ENCODE assay signal across 29 cellular contexts in the genomic region with DNA sequence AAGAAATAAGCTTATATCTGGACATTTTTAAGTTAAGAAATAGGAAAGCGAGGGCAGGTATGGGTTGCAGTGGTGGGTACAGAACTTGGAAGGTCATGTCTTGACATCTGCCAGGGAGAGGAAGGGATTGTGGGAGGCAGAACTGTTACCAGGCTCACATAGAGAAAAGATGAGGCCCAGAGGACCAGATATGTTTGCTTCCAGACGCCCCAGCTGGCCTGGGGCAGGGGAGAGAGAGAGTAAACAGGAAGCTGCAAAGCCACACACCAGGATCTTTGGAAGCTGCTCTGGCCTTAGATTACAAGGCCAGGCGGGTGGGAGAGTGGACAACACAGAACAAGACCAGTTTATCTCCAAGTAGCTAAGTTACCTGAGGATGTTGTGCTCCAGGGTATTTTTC.
"Had no signal": no experiment of that assay in that cellular context is flagged by ENCODE, and none has a peak within 500 bp of the region (broad histone marks: within the 10 kb centered on the region; RNA-seq: fewer than 3 reads in every experiment).

No MANE protein-coding gene starts in this region.

- DNase-seq: dorsolateral prefrontal cortex; effector CD4-positive, alpha-beta T cell; foreskin fibroblast; gastrocnemius medialis; head of caudate nucleus; kidney; mucosa of descending colon; naive B cell; right lobe of liver; small intestine; stimulated activated CD4-positive, alpha-beta T cell treated with anti-CD3 and anti-CD28 coated beads, Interleukin-12 subunit alpha, Interleukin-12 subunit beta, amount 100 ng/mL, for 4 hours; stimulated activated CD4-positive, alpha-beta T cell treated with anti-CD3 and anti-CD28 coated beads, Interleukin-1b, Interleukin-23, amount 100 ng/mL, for 48 hours; stimulated activated CD4-positive, alpha-beta T cell treated with anti-CD3 and anti-CD28 coated beads, Interleukin-4, amount 100 ng/mL, for 1 hour; stimulated activated CD8-positive, alpha-beta memory T cell treated with anti-CD3 and anti-CD28 coated beads, Interleukin-4, amount 100 ng/mL, for 48 hours; stimulated activated naive CD4-positive, alpha-beta T cell; stimulated activated naive CD8-positive, alpha-beta T cell treated with anti-CD3 and anti-CD28 coated beads, Interleukin-15, amount 100 ng/mL, for 72 hours; transverse colon; upper lobe of right lung; uterus had no signal

- H3K36me3 ChIP-seq: gastrocnemius medialis, neutrophil, right lobe of liver, suprapubic skin, transverse colon, upper lobe of right lung, uterus had no signal

- H3K4me3 Mint-ChIP-seq: memory B cell; mesothelial cell of epicardium; naive B cell; natural killer cell treated with Interleukin-12 subunit alpha and Interleukin-12 subunit beta and Interleukin-15 and Interleukin-18, amount 100 ng/mL, for 72 hours; neural crest cell; stimulated activated naive CD8-positive, alpha-beta T cell treated with anti-CD3 and anti-CD28 coated beads, Interleukin-15, amount 100 ng/mL, for 72 hours had no signal

- H3K27me3 Mint-ChIP-seq: memory B cell; naive B cell; natural killer cell treated with Interleukin-12 subunit alpha and Interleukin-12 subunit beta and Interleukin-15 and Interleukin-18, amount 100 ng/mL, for 72 hours; progenitor cell of endocrine pancreas; stimulated activated naive CD8-positive, alpha-beta T cell treated with anti-CD3 and anti-CD28 coated beads, Interleukin-15, amount 100 ng/mL, for 72 hours had no signal

- H3K27ac ChIP-seq: dorsolateral prefrontal cortex, epithelial cell of prostate, gastrocnemius medialis, neutrophil, parathyroid adenoma, right lobe of liver, suprapubic skin, transverse colon, upper lobe of right lung, uterus had no signal

- H2AFZ ChIP-seq: parathyroid adenoma had no signal

- H3K4me3 ChIP-seq: dorsolateral prefrontal cortex, gastrocnemius medialis, lung, mucosa of descending colon, right lobe of liver, suprapubic skin, transverse colon, upper lobe of right lung, uterus had no signal

- H3K27me3 ChIP-seq: dorsolateral prefrontal cortex, gastrocnemius medialis, neutrophil, right lobe of liver, suprapubic skin, transverse colon, upper lobe of right lung, uterus had no signal

- H3K9me3 ChIP-seq: gastrocnemius medialis, mucosa of descending colon, neutrophil, right lobe of liver, transverse colon, upper lobe of right lung, uterus had no signal

- H3K36me3 Mint-ChIP-seq: memory B cell; mesothelial cell of epicardium; naive B cell; natural killer cell treated with Interleukin-12 subunit alpha and Interleukin-12 subunit beta and Interleukin-15 and Interleukin-18, amount 100 ng/mL, for 72 hours had no signal

- H3K4me1 Mint-ChIP-seq: memory B cell; mesothelial cell of epicardium; naive B cell; neural crest cell; stimulated activated naive CD8-positive, alpha-beta T cell treated with anti-CD3 and anti-CD28 coated beads, Interleukin-15, amount 100 ng/mL, for 72 hours had no signal

- H3K79me2 ChIP-seq: parathyroid adenoma had no signal

- H3K9ac ChIP-seq: parathyroid adenoma had no signal

- H3K27ac Mint-ChIP-seq: memory B cell; mesothelial cell of epicardium; naive B cell; natural killer cell treated with Interleukin-12 subunit alpha and Interleukin-12 subunit beta and Interleukin-15 and Interleukin-18, amount 100 ng/mL, for 72 hours; progenitor cell of endocrine pancreas; stimulated activated naive CD8-positive, alpha-beta T cell treated with anti-CD3 and anti-CD28 coated beads, Interleukin-15, amount 100 ng/mL, for 72 hours had no signal

- H3K4me1 ChIP-seq: gastrocnemius medialis, parathyroid adenoma, right lobe of liver, suprapubic skin, transverse colon, upper lobe of right lung, uterus had no signal
